13 cellular contexts compared by ENCODE assay signal in the genomic region with DNA sequence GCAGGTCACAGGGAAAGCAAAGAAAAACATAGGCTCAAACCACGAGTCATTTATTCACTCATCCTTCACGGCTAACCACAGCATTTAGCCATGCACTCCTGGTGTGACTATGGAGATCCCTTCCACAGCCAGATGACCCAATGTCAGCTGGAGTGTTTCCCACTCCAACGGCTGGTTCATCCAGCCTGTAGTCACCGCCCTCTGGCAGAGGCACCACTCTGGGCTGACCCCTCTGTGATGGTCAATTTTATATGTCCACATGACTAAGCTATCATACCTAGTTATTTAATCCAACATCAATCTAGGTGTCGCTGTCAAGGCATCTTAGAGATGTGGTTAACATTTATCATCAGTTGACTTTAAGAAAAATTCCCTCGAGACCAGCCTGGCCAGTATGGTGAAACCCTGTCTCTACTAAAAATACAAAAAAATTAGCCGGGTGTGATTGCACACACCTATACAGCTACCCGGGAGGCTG. TPM values are rescaled to one million over a fixed set of nuclear protein-coding genes. Genes with fewer than 3 reads are reported as not detected.
DNase-seq lines count a peak whose midpoint lies in the region; ATAC-seq and TF ChIP-seq lines count a peak whose summit lies in the region.
"Had no signal": no experiment of that assay in that cellular context is flagged by ENCODE, and none has a peak within 500 bp of the region (broad histone marks: within the 10 kb centered on the region; RNA-seq: fewer than 3 reads in every experiment).

No MANE protein-coding gene starts in this region.

- TF ChIP-seq CTCF in CD4-positive, alpha-beta T cell (IDR thresholded peaks at IDR 0.05), result no peak
- TF ChIP-seq CTCF in astrocyte of the spinal cord (IDR thresholded peaks at IDR 0.05; ENCODE audit: low read depth, low read length), result no peak

- H3K4ac ChIP-seq in mesenchymal stem cell (ENCODE audit: low read depth in 1 of 2, low read length in 2 of 2), result no peak overlapping the region

- POLR2A ChIA-PET in CD4-positive, alpha-beta T cell (lab: Charles Lee), result interaction anchor here (0.8 to 36.2 kb wide), 6 partner anchors 10 to 94 kb away, joined by 3 to 1343 read pairs (median 46); a partner anchor contains a TSS

- no peak overlapping the region for H2BK15ac ChIP-seq in mesenchymal stem cell (ENCODE audit: low read depth, poor library complexity, severe bottlenecking)

- no peaks in the 10 kb centered on the region for H3K27me3 ChIP-seq in CD4-positive, alpha-beta T cell (ENCODE audit: control insufficient read depth, insufficient read depth, low read length)
- H3K27me3 ChIP-seq in mesenchymal stem cell (ENCODE audit: control insufficient read depth in 1 of 2, insufficient read depth in 1 of 2, low read length in 2 of 2), result peaks cover 0 to 41% of the 10 kb centered on the region in 2 experiments
- H3K27me3 ChIP-seq: thyroid gland had no signal

- no peaks in the 10 kb centered on the region for H3K36me3 Mint-ChIP-seq in CD4-positive, alpha-beta T cell (ENCODE audit: low read depth)
- H3K36me3 Mint-ChIP-seq: memory B cell had no signal

- H3K36me3 ChIP-seq in mesenchymal stem cell (ENCODE audit: control insufficient read depth in 1 of 2, insufficient read depth in 2 of 2, low read depth in 1 of 2, low read length in 2 of 2), result no peaks in the 10 kb centered on the region
- H3K36me3 ChIP-seq: thyroid gland had no signal

- no peaks in the 10 kb centered on the region for H3K27me3 Mint-ChIP-seq in CD4-positive, alpha-beta T cell

- WGBS in mesenchymal stem cell, result 65% methylated on average over 8 of the region's 8 CpGs

- no peak overlapping the region for H3K4me3 Mint-ChIP-seq in CD4-positive, alpha-beta T cell
- H3K4me3 Mint-ChIP-seq: activated T-cell treated with anti-CD3 and anti-CD28 coated beads, Interleukin-2, amount 50 U/mL, for 4 hours; memory B cell had no signal

- no peak overlapping the region for H3K9ac ChIP-seq in mesenchymal stem cell (ENCODE audit: low read length)

- no peak overlapping the region for H3K27ac ChIP-seq in CD4-positive, alpha-beta T cell (ENCODE audit: low read depth, low read length)
- H3K27ac ChIP-seq in mesenchymal stem cell (ENCODE audit: low read length, poor library complexity, severe bottlenecking), result no peak overlapping the region
- H3K27ac ChIP-seq in caudate nucleus (ENCODE audit: low read depth, low read length), result no peak overlapping the region
- H3K27ac ChIP-seq: thyroid gland had no signal

- no peak overlapping the region for H2AK5ac ChIP-seq in mesenchymal stem cell (ENCODE audit: low read length, severe bottlenecking)

- H3K18ac ChIP-seq in mesenchymal stem cell (ENCODE audit: low read depth in 1 of 2, low read length in 2 of 2), result no peak overlapping the region

- H3K23ac ChIP-seq in mesenchymal stem cell (ENCODE audit: low read length in 2 of 2), result no peak overlapping the region

- ATAC-seq in CD4-positive, alpha-beta T cell (ENCODE audit: poor library complexity), result no peak
- ATAC-seq: activated T-cell treated with anti-CD3 and anti-CD28 coated beads, Interleukin-2, amount 50 U/mL, for 4 hours had no signal

- intact Hi-C loops in CD4-positive, alpha-beta T cell (cut with DNase I, micrococcal nuclease), result no loop called here

- H3K4me2 ChIP-seq in mesenchymal stem cell (ENCODE audit: low read length, poor library complexity, severe bottlenecking), result no peak overlapping the region

- CTCF ChIA-PET in CD4-positive, alpha-beta T cell (lab: Charles Lee), result interaction anchor here (1.2 kb wide), 1 partner anchor 40 kb away, joined by 3 read pairs; no protein-coding TSS in a partner anchor

- in situ Hi-C loops in astrocyte of the spinal cord (cut with HindIII; ENCODE audit: low sequenced_read_pairs), result no loop called here

- H2BK120ac ChIP-seq in mesenchymal stem cell (ENCODE audit: low read depth, low read length), result no peak overlapping the region

- H2AFZ ChIP-seq in mesenchymal stem cell (ENCODE audit: low read depth, low read length), result no peak overlapping the region

- H3K4me1 Mint-ChIP-seq in CD4-positive, alpha-beta T cell (ENCODE audit: low read depth), result peaks cover 69% of the 10 kb centered on the region

- peak overlapping the region; percentile 72 for H3K27ac Mint-ChIP-seq in CD4-positive, alpha-beta T cell
- H3K27ac Mint-ChIP-seq: memory B cell had no signal

- H3K9me3 ChIP-seq in CD4-positive, alpha-beta T cell (ENCODE audit: control insufficient read depth, low read length), result no peaks in the 10 kb centered on the region
- no peaks in the 10 kb centered on the region for H3K9me3 ChIP-seq in mesenchymal stem cell (ENCODE audit: control insufficient read depth, low read length)
- H3K9me3 ChIP-seq: thyroid gland had no signal

- peak overlapping the region in 1 of 2 experiments; percentile 20 for H3K14ac ChIP-seq in mesenchymal stem cell (ENCODE audit: low read length in 2 of 2)

- H3K79me1 ChIP-seq in mesenchymal stem cell (replicated peaks; ENCODE audit: low read length, poor library complexity, severe bottlenecking), result no peaks in the 10 kb centered on the region

- H4K91ac ChIP-seq in mesenchymal stem cell (ENCODE audit: low read length), result no peak overlapping the region

- no peak overlapping the region for H4K8ac ChIP-seq in mesenchymal stem cell (ENCODE audit: low read length)

- H3K4me3 ChIP-seq in astrocyte of the spinal cord (ENCODE audit: low read depth, low read length), result no peak overlapping the region
- no peak overlapping the region for H3K4me3 ChIP-seq in mesenchymal stem cell (ENCODE audit: insufficient read depth in 1 of 2, low read depth in 1 of 2, low read length in 2 of 2)
- H3K4me3 ChIP-seq: thyroid gland had no signal

- no peaks in the 10 kb centered on the region for H3K9me3 Mint-ChIP-seq in CD4-positive, alpha-beta T cell
- H3K9me3 Mint-ChIP-seq: activated T-cell treated with anti-CD3 and anti-CD28 coated beads, Interleukin-2, amount 50 U/mL, for 4 hours; memory B cell had no signal

- peaks cover 21% of the 10 kb centered on the region for H3K4me1 ChIP-seq in mesenchymal stem cell (ENCODE audit: control insufficient read depth, insufficient read depth, low read depth, low read length)
- H3K4me1 ChIP-seq: thyroid gland had no signal

- no peak overlapping the region for H2BK12ac ChIP-seq in mesenchymal stem cell (ENCODE audit: low read length in 2 of 2)

- H2BK5ac ChIP-seq in mesenchymal stem cell (ENCODE audit: low read depth, low read length, poor library complexity, severe bottlenecking), result no peak overlapping the region

- DNase-seq in CD4-positive, alpha-beta T cell, result no peak
- DNase-seq in HT1080 (ENCODE audit: low read depth) (peak; percentile 71), astrocyte of the spinal cord (ENCODE audit: low read depth, low spot score) (peak; percentile 87), mesenchymal stem cell (peak; percentile 39), caudate nucleus (lab: John Stamatoyannopoulos, UW) (no peak), GOT3 (lab: John Stamatoyannopoulos, UW) (no peak), DMS79 (lab: John Stamatoyannopoulos, UW) (no peak)
- DNase-seq in effector CD8-positive, alpha-beta T cell (lab: John Stamatoyannopoulos, UW), result no peak
- DNase-seq: activated T-cell treated with anti-CD3 and anti-CD28 coated beads, Interleukin-2, amount 50 U/mL, for 4 hours; DMS79 treated with DMSO at 0.1 percent for 48 hours; NCI-H187 treated with DMSO at 0.1 percent for 48 hours; thyroid gland had no signal

RNA-seq across cellular contexts. Expression of a gene that starts 9.5 kb away (rescaled TPM):
- total RNA-seq in CD4-positive, alpha-beta T cell, result 10 to 100 TPM; 60.3 to 63.0 TPM
- total RNA-seq in HT1080 (2014; rRNA removed; shearing (Covaris generic)), result 87.7 and 97.9 TPM in 2 replicates
- polyA plus RNA-seq in HT1080 (2015; cell fraction: cytosol; rRNA removed), result 38.7 and 40.6 TPM in 2 replicates
- polyA plus RNA-seq in HT1080 (2015; cell fraction: nucleus; rRNA removed), result 59.3 and 68.3 TPM in 2 replicates
- polyA plus RNA-seq in mesenchymal stem cell (2013, experiment 1 of 2), result 16.7 TPM
- 15.1 TPM for polyA plus RNA-seq in mesenchymal stem cell (2013, experiment 2 of 2)

RNA-seq across cellular contexts. Expression of a gene that starts 40.1 kb away (rescaled TPM):
- 10 to 100 TPM; 60.3 to 61.7 TPM for total RNA-seq in CD4-positive, alpha-beta T cell
- total RNA-seq in HT1080 (2014; rRNA removed; shearing (Covaris generic)), result 0.43 and 0.70 TPM in 2 replicates
- polyA plus RNA-seq in HT1080 (2015; cell fraction: cytosol; rRNA removed), result 1.4 and 1.5 TPM in 2 replicates
- polyA plus RNA-seq in HT1080 (2015; cell fraction: nucleus; rRNA removed), result 0.85 and 1.4 TPM in 2 replicates
- polyA plus RNA-seq in mesenchymal stem cell (2013, experiment 1 of 2), result 0.65 TPM
- polyA plus RNA-seq in mesenchymal stem cell (2013, experiment 2 of 2), result 0.68 TPM

RNA-seq across cellular contexts. Expression of a gene that starts 43.8 kb away (rescaled TPM):
- 10 to 100 TPM; 35.4 to 44.3 TPM for total RNA-seq in CD4-positive, alpha-beta T cell
- 10.4 and 13.2 TPM in 2 replicates for total RNA-seq in HT1080 (2014; rRNA removed; shearing (Covaris generic))
- 19.8 and 23.2 TPM in 2 replicates for polyA plus RNA-seq in HT1080 (2015; cell fraction: cytosol; rRNA removed)
- 20.0 and 21.3 TPM in 2 replicates for polyA plus RNA-seq in HT1080 (2015; cell fraction: nucleus; rRNA removed)
- 28.5 TPM for polyA plus RNA-seq in mesenchymal stem cell (2013, experiment 1 of 2)
- 28.7 TPM for polyA plus RNA-seq in mesenchymal stem cell (2013, experiment 2 of 2)

Comparison
In these comparisons a context has a peak if more than half of its experiments do, and no peak if none do; other contexts are left out.
1. DNase-seq: peak in HT1080 (single experiment), astrocyte of the spinal cord (single experiment) and mesenchymal stem cell (single experiment); none in CD4-positive, alpha-beta T cell (0 of 10), caudate nucleus (0 of 61), effector CD8-positive, alpha-beta T cell (single experiment), GOT3 (single experiment) and DMS79 (single experiment).
2. RNA of a gene that starts 40.1 kb away (total RNA-seq): 60.3 to 61.7 TPM in CD4-positive, alpha-beta T cell; 0.43 to 0.70 TPM in HT1080; every median in the first group is over 10 times any median in the second.